In the genomic region with DNA sequence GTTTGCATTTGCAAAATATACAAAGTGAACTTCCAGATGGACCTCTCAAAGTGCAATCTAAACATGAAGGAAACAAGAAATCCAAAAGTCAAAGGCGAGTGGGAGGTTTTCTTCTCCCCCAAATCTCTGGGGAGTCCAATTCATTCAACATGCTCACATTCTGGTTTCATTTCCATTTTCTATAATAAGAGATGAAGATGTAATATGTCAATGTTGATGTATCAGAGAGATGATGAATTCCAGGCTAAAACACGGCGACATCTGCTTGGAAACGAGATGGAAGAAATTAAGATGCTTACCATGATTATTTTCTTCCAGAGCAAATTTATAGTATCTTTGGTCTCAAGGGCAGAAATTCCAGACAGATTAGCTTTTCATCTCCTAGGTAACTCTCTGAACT, we compare ENCODE assay signal across 12 cellular contexts.
"Had no signal": no experiment of that assay in that cellular context is flagged by ENCODE, and none has a peak within 500 bp of the region (broad histone marks: within the 10 kb centered on the region; RNA-seq: fewer than 3 reads in every experiment).

No MANE protein-coding gene starts in this region.

- DNase-seq: activated CD4-positive, alpha-beta T cell treated with anti-CD3 and anti-CD28 coated beads for 1 hour; activated CD4-positive, alpha-beta T cell treated with anti-CD3 and anti-CD28 coated beads, Interleukin-2, amount 50 U/mL, for 48 hours; activated naive CD4-positive, alpha-beta T cell treated with anti-CD3 and anti-CD28 coated beads, Interleukin-2, amount 50 U/mL, for 16 hours; activated T-cell treated with anti-CD3 and anti-CD28 coated beads, Interleukin-2, amount 50 U/mL, for 24 hours; left colon; midbrain; sigmoid colon; stimulated activated CD4-positive, alpha-beta T cell treated with anti-CD3 and anti-CD28 coated beads, Interleukin-1b, Interleukin-23, amount 100 ng/mL, for 48 hours had no signal

- H3K27me3 ChIP-seq: gastroesophageal sphincter, sigmoid colon had no signal

- H3K27ac Mint-ChIP-seq: activated T-cell treated with anti-CD3 and anti-CD28 coated beads, Interleukin-2, amount 50 U/mL, for 24 hours had no signal

- H3K27ac ChIP-seq: gastroesophageal sphincter, parathyroid adenoma, sigmoid colon had no signal

- H3K4me3 Mint-ChIP-seq: activated T-cell treated with anti-CD3 and anti-CD28 coated beads, Interleukin-2, amount 50 U/mL, for 24 hours had no signal

- H3K27me3 Mint-ChIP-seq: activated T-cell treated with anti-CD3 and anti-CD28 coated beads, Interleukin-2, amount 50 U/mL, for 24 hours had no signal

- H3K36me3 ChIP-seq: gastroesophageal sphincter, sigmoid colon had no signal

- H3K9ac ChIP-seq: parathyroid adenoma had no signal

- H3K9me3 Mint-ChIP-seq: activated T-cell treated with anti-CD3 and anti-CD28 coated beads, Interleukin-2, amount 50 U/mL, for 24 hours had no signal

- H3K4me3 ChIP-seq: gastroesophageal sphincter, lung, sigmoid colon had no signal

- H3K9me3 ChIP-seq: gastroesophageal sphincter, sigmoid colon had no signal

- H3K4me1 ChIP-seq: gastroesophageal sphincter, parathyroid adenoma had no signal

- ATAC-seq: gastroesophageal sphincter, left colon had no signal

- FAIRE-seq: astrocyte had no signal
